8 cellular contexts compared by ENCODE assay signal in genomic region chr3:53881691-53882593, GRCh38. TPM values are rescaled to one million over a fixed set of nuclear protein-coding genes. Genes with fewer than 3 reads are reported as not detected.
A peak's percentile ranks its signal among the peaks of the same experiment; 100 is the strongest.
DNase-seq lines count a peak whose midpoint lies in the region; ATAC-seq and TF ChIP-seq lines count a peak whose summit lies in the region.

A gene with protein sequence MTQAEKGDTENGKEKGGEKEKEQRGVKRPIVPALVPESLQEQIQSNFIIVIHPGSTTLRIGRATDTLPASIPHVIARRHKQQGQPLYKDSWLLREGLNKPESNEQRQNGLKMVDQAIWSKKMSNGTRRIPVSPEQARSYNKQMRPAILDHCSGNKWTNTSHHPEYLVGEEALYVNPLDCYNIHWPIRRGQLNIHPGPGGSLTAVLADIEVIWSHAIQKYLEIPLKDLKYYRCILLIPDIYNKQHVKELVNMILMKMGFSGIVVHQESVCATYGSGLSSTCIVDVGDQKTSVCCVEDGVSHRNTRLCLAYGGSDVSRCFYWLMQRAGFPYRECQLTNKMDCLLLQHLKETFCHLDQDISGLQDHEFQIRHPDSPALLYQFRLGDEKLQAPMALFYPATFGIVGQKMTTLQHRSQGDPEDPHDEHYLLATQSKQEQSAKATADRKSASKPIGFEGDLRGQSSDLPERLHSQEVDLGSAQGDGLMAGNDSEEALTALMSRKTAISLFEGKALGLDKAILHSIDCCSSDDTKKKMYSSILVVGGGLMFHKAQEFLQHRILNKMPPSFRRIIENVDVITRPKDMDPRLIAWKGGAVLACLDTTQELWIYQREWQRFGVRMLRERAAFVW (minus strand): TSS chr3:53882152. CDS start chr3:53882101, 51 bp downstream.

- no peak for TF ChIP-seq CTCF in colonic mucosa (IDR thresholded peaks at IDR 0.05)

- H3K9ac ChIP-seq in colonic mucosa (ENCODE audit: low read depth in 2 of 2, low read length in 2 of 2): peak within 1 kb of the TSS; percentile 78 to 91

- no peaks in the 10 kb centered on the region for H3K4me1 ChIP-seq in colonic mucosa

- H3K27ac ChIP-seq in colonic mucosa (peak within 1 kb of the TSS; percentile 84), layer of hippocampus (ENCODE audit: low read depth, low read length) (peak within 1 kb of the TSS; percentile 94)

- peak; percentile 75 for ATAC-seq in GM18907 (IDR thresholded peaks at IDR 0.05; ENCODE audit: unreplicated experiment)
- ATAC-seq in HG03139 (IDR thresholded peaks at IDR 0.05; ENCODE audit: unreplicated experiment): peak; percentile 82

- peaks cover 4% of the 10 kb centered on the region for H3K36me3 ChIP-seq in colonic mucosa

- peak; percentile 95 for DNase-seq in AG08396 (ENCODE audit: low spot score)
- DNase-seq in NCI-H510A treated with DMSO at 0.1 percent for 48 hours (lab: John Stamatoyannopoulos, UW): peak; percentile 61
- peak; percentile 85 to 88 for DNase-seq in activated CD4-positive, alpha-beta T cell treated with anti-CD3 and anti-CD28 coated beads for 4 hours
- peak; percentile 89 for DNase-seq in colonic mucosa
- peak; percentile 45 to 79 (median 78) for DNase-seq in stimulated activated CD4-positive, alpha-beta T cell treated with anti-CD3 and anti-CD28 coated beads, Interleukin-1b, Interleukin-23, amount 100 ng/mL, for 24 hours (ENCODE audit: low read depth in 4 of 4, low spot score in 1 of 4)

- no peaks in the 10 kb centered on the region for H3K9me3 ChIP-seq in colonic mucosa

- intact Hi-C loops in colonic mucosa (cut with DNase I): no loop called here

- H3K4me3 ChIP-seq in colonic mucosa: peak within 1 kb of the TSS; percentile 71

- H3K27me3 ChIP-seq in colonic mucosa (no peaks in the 10 kb centered on the region), layer of hippocampus (ENCODE audit: control insufficient read depth, insufficient read depth, low read length) (no peaks in the 10 kb centered on the region)

RNA-seq across cellular contexts. Expression of the gene that starts here (rescaled TPM):
- 10 to 100 TPM; 31.4 to 35.0 TPM for total RNA-seq in colonic mucosa

Comparison
In these comparisons a context has a peak if more than half of its experiments do, and no peak if none do; other contexts are left out.
1. Peak in every context shown above with its lines: DNase-seq, ATAC-seq, H3K4me3 ChIP-seq and H3K27ac ChIP-seq.